34 cellular contexts compared by ENCODE assay signal in the genomic region with DNA sequence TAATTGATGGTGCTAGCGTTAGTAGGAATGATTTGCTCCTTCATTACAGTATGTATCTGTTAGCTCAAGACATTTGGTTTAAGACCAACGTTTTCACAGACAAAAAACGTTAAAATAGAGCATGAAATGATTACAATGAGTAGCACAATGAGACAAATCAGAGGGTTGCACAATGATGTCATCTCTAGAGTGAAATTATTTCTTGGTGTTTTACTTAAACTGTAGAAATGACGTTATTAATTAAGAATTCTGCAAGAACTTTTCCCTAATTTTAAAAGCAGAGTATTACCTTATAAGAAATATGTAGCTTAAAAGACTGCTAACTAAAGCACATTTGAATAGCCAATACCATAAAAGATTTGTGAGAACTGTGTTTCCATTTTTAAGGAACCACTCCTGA.
A peak's percentile ranks its signal among the peaks of the same experiment; 100 is the strongest.
DNase-seq lines count a peak whose midpoint lies in the region; ATAC-seq, FAIRE-seq and TF ChIP-seq lines count a peak whose summit lies in the region.
"Had no signal": no experiment of that assay in that cellular context is flagged by ENCODE, and none has a peak within 500 bp of the region (broad histone marks: within the 10 kb centered on the region; RNA-seq: fewer than 3 reads in every experiment).

No MANE protein-coding gene starts in this region.

- TF ChIP-seq RAD21 in HepG2 (CRISPR knock-in tag; IDR thresholded peaks at IDR 0.05) (no peak), A549 (conservative IDR thresholded peaks at IDR 0.05 in 1 of 2, IDR thresholded peaks at IDR 0.05 in 1 of 2) (no peak)

- no peaks in the 10 kb centered on the region for H3K79me2 ChIP-seq in HepG2 (ENCODE audit: insufficient read depth, low read length)

- POLR2A ChIA-PET in HepG2 (lab: Yijun Ruan, JAX): no interaction called here
- POLR2A ChIA-PET in A549 (lab: Yijun Ruan, JAX): no interaction called here
- POLR2A ChIA-PET in HEK293 (lab: Yijun Ruan, JAX): no interaction called here

- FAIRE-seq in HepG2 (lab: Jason Lieb, UNC): no peak
- peak; percentile 32 for FAIRE-seq in A549 (lab: Jason Lieb, UNC)
- peak; percentile 38 for FAIRE-seq in H54 (lab: Jason Lieb, UNC)
- no peak for FAIRE-seq in GM12892 (lab: Jason Lieb, UNC)
- FAIRE-seq: A204.1, D721Med had no signal

- intact Hi-C loops in HepG2 (cut with micrococcal nuclease; ENCODE audit: unreplicated experiment): no loop called here
- intact Hi-C loops in right lobe of liver (cut with DNase I): no loop called here

- no TSS peak for BruUV-seq in HepG2 (replicated peaks; lab: Mats Ljungman, UMichigan)

- WGBS in HepG2 (ENCODE audit: low lambda C conversion rate): 3% methylated on average over 4 of the region's 4 CpGs
- WGBS in right lobe of liver (ENCODE audit: insufficient coverage, low coverage, low lambda C conversion rate, missing lambda C conversion rate): 27% methylated on average over 4 of the region's 4 CpGs
- 0% methylated on average over 4 of the region's 4 CpGs for WGBS in A549 (ENCODE audit: missing lambda C conversion rate)

- H3K36me3 ChIP-seq in HepG2 (replicated peaks in 1 of 2; ENCODE audit: control insufficient read depth in 1 of 2, insufficient read depth in 2 of 2, low read length in 2 of 2) (no peaks in the 10 kb centered on the region), right lobe of liver (no peaks in the 10 kb centered on the region), HEK293 (ENCODE audit: control insufficient read depth in 2 of 2, insufficient read depth in 1 of 2, low read length in 2 of 2) (no peaks in the 10 kb centered on the region)
- H3K36me3 ChIP-seq: BE2C; BLaER1; BLaER1 treated with 17β-estradiol and CSF1 and Interleukin-3, amounts not matched to agents 10 nM and 100 nM had no signal

- H3K9ac ChIP-seq in HepG2 (ENCODE audit: insufficient read depth, low read depth, low read length): no peak overlapping the region
- H3K9ac ChIP-seq: BLaER1; BLaER1 treated with 17β-estradiol and CSF1 and Interleukin-3, amounts not matched to agents 10 nM and 100 nM had no signal

- TF ChIP-seq EP300 in HepG2 (IDR thresholded peaks at IDR 0.05; ENCODE audit: low read depth in 2 of 2, low read length in 2 of 2) (no peak), HepG2 (CRISPR knock-in tag; IDR thresholded peaks at IDR 0.05; ENCODE audit: borderline replicate concordance) (no peak), A549 (IDR thresholded peaks at IDR 0.05) (no peak)

- no peak for TF ChIP-seq CTCF in HepG2 (CRISPR knock-in tag; IDR thresholded peaks at IDR 0.05)
- no peak for TF ChIP-seq CTCF in right lobe of liver (IDR thresholded peaks at IDR 0.05)
- no peak for TF ChIP-seq CTCF in A549 (IDR thresholded peaks at IDR 0.05)
- no peak for TF ChIP-seq CTCF in HEK293 (tag by site-specific recombination; IDR thresholded peaks at IDR 0.05)

- H3K27me3 ChIP-seq in HepG2 (ENCODE audit: control insufficient read depth in 1 of 2, insufficient read depth in 2 of 2, low read length in 2 of 2) (no peaks in the 10 kb centered on the region), right lobe of liver (no peaks in the 10 kb centered on the region)
- H3K27me3 ChIP-seq: BE2C; BLaER1; BLaER1 treated with 17β-estradiol and CSF1 and Interleukin-3, amounts not matched to agents 10 nM and 100 nM had no signal

- no peak overlapping the region for H3K27ac ChIP-seq in HepG2 (ENCODE audit: extremely low read length, insufficient read depth, low read length)
- no peak overlapping the region for H3K27ac ChIP-seq in right lobe of liver
- no peak overlapping the region for H3K27ac ChIP-seq in A549
- H3K27ac ChIP-seq in HEK293 (ENCODE audit: extremely low read depth, low read depth, low read length): no peak overlapping the region
- H3K27ac ChIP-seq: 22Rv1; BLaER1; BLaER1 treated with 17β-estradiol and CSF1 and Interleukin-3, amounts not matched to agents 10 nM and 100 nM; C4-2B had no signal

- peaks cover 79% of the 10 kb centered on the region for H3K9me3 ChIP-seq in HepG2 (ENCODE audit: low read length)
- no peaks in the 10 kb centered on the region for H3K9me3 ChIP-seq in right lobe of liver
- H3K9me3 ChIP-seq in A549: no peaks in the 10 kb centered on the region
- no peaks in the 10 kb centered on the region for H3K9me3 ChIP-seq in HEK293 (ENCODE audit: control insufficient read depth, insufficient read depth, low read depth, low read length)
- H3K9me3 ChIP-seq: BE2C; BLaER1; BLaER1 treated with 17β-estradiol and CSF1 and Interleukin-3, amounts not matched to agents 10 nM and 100 nM had no signal

- no peak for TF ChIP-seq POLR2A in HepG2 (IDR thresholded peaks at IDR 0.05; ENCODE audit: insufficient read depth in 1 of 2, low read depth in 2 of 2, low read length in 2 of 2)
- no peak for TF ChIP-seq POLR2A in right lobe of liver (IDR thresholded peaks at IDR 0.05)
- TF ChIP-seq POLR2A in A549 (IDR thresholded peaks at IDR 0.05; ENCODE audit: low read length): no peak
- no peak for TF ChIP-seq POLR2A in H54 (IDR thresholded peaks at IDR 0.05; ENCODE audit: low read depth, low read length)
- TF ChIP-seq POLR2A in GM12892 (IDR thresholded peaks at IDR 0.05; ENCODE audit: low read depth, low read length): no peak

- no peak for ATAC-seq in HepG2
- no peak for ATAC-seq in right lobe of liver
- no peak for ATAC-seq in A549
- ATAC-seq: CD8-positive, alpha-beta T cell had no signal

- H2AFZ ChIP-seq in HepG2 (ENCODE audit: low read length): no peak overlapping the region

- H3K4me1 ChIP-seq in HepG2 (ENCODE audit: insufficient read depth, low read length) (no peaks in the 10 kb centered on the region), right lobe of liver (no peaks in the 10 kb centered on the region), A549 (no peaks in the 10 kb centered on the region), HEK293 (ENCODE audit: control insufficient read depth, insufficient read depth, low read length) (no peaks in the 10 kb centered on the region)
- H3K4me1 ChIP-seq: BE2C; BLaER1; BLaER1 treated with 17β-estradiol and CSF1 and Interleukin-3, amounts not matched to agents 10 nM and 100 nM; Caco-2 had no signal

- H3K4me2 ChIP-seq in HepG2 (ENCODE audit: low read depth, low read length): no peak overlapping the region
- H3K4me2 ChIP-seq in A549: no peak overlapping the region
- H3K4me2 ChIP-seq: BLaER1; BLaER1 treated with 17β-estradiol and CSF1 and Interleukin-3, amounts not matched to agents 10 nM and 100 nM had no signal

- H3K4me3 ChIP-seq in HepG2 (replicated peaks in 1 of 3; ENCODE audit: insufficient read depth in 1 of 3, low read depth in 2 of 3, low read length in 3 of 3) (no peak overlapping the region), right lobe of liver (no peak overlapping the region), A549 (no peak overlapping the region), HEK293 (ENCODE audit: low read depth, low read length) (no peak overlapping the region)
- H3K4me3 ChIP-seq: BLaER1; BLaER1 treated with 17β-estradiol and CSF1 and Interleukin-3, amounts not matched to agents 10 nM and 100 nM had no signal

- in situ Hi-C loops in HepG2 (cut with HindIII; ENCODE audit: extremely low pct_ligation_motif_present, low pct_unique_long_range_greater_than_20kb): no loop called here

- no peaks in the 10 kb centered on the region for H4K20me1 ChIP-seq in HepG2 (ENCODE audit: insufficient read depth, low read length)
- H4K20me1 ChIP-seq: BLaER1; BLaER1 treated with 17β-estradiol and CSF1 and Interleukin-3, amounts not matched to agents 10 nM and 100 nM had no signal

- CTCF ChIA-PET in HepG2 (lab: Yijun Ruan, JAX; ENCODE audit: low intra/inter-chr PET ratio, low total read pairs): no interaction called here
- CTCF ChIA-PET in A549 (lab: Yijun Ruan, JAX): no interaction called here
- CTCF ChIA-PET in HEK293 (lab: Yijun Ruan, JAX): interaction anchor here (0.9 kb wide), 1 partner anchor 29 kb away, joined by 3 read pairs; no protein-coding TSS in a partner anchor

- DNase-seq in HepG2 (ENCODE audit: low spot score) (no peak), right lobe of liver (no peak), A549 (ENCODE audit: low read depth in 1 of 2, low spot score in 1 of 2) (no peak), H54 (ENCODE audit: insufficient read length, low spot score) (no peak), GM12892 (ENCODE audit: insufficient read length) (no peak), Ammon's horn (ENCODE audit: low spot score) (no peak)
- DNase-seq in activated CD4-positive, alpha-beta T cell treated with anti-CD3 and anti-CD28 coated beads, Interleukin-2, amount 50 U/mL, for 48 hours: no peak
- DNase-seq: 8988T; ACHN; AML-193; BE2C; C1 segment of cervical spinal cord; Caco-2; Calu3; CD4-positive, alpha-beta memory T cell; CD4-positive, alpha-beta T cell; CD4-positive, CD25-positive, alpha-beta regulatory T cell; CD8-positive, alpha-beta memory T cell; CD8-positive, alpha-beta T cell; COR-L47; DMS 273 treated with DMSO at 0.1 percent for 48 hours; DMS153; DMS53; DMS79; DMS79 treated with DMSO at 0.1 percent for 48 hours; DND-41; EL had no signal

TF ChIP-seq in A549, 52 proteins besides CTCF, POLR2A, EP300 and RAD21 (continues in another document):
- no peak for TF ChIP-seq ESRRA (IDR thresholded peaks at IDR 0.05; ENCODE audit: borderline replicate concordance, low read length)
- no peak for TF ChIP-seq FOXS1 (CRISPR knock-in tag; IDR thresholded peaks at IDR 0.05)
- TF ChIP-seq JUN (IDR thresholded peaks at IDR 0.05): no peak
- TF ChIP-seq BHLHE40 (IDR thresholded peaks at IDR 0.05; ENCODE audit: low read depth, low read length): no peak
- no peak for TF ChIP-seq NFE2L2 (conservative IDR thresholded peaks at IDR 0.05; ENCODE audit: low read length)
- TF ChIP-seq HOXA7 (CRISPR knock-in tag; IDR thresholded peaks at IDR 0.05): no peak
- TF ChIP-seq CEBPB (IDR thresholded peaks at IDR 0.05): no peak
- no peak for TF ChIP-seq ZFP36 (IDR thresholded peaks at IDR 0.05; ENCODE audit: borderline replicate concordance, partially characterized antibody)
- TF ChIP-seq CHD4 (IDR thresholded peaks at IDR 0.05; ENCODE audit: borderline replicate concordance): no peak
- no peak for TF ChIP-seq PHF8 (IDR thresholded peaks at IDR 0.05; ENCODE audit: borderline replicate concordance, low read depth)
- TF ChIP-seq HEYL (CRISPR knock-in tag; IDR thresholded peaks at IDR 0.05): no peak

TF ChIP-seq in HEK293, 187 proteins besides CTCF, POLR2A, EP300 and RAD21:
- TF ChIP-seq KLF9 (tag by site-specific recombination; IDR thresholded peaks at IDR 0.05; ENCODE audit: low read depth) (no peak), ATF2 (tag by site-specific recombination; IDR thresholded peaks at IDR 0.05; ENCODE audit: low read depth) (peak; percentile 64; the same call in 1 of the 2 replicates)

Comparison
In these comparisons a context has a peak if more than half of its experiments do, and no peak if none do; other contexts are left out.
1. Of the 63 proteins assayed by ChIP-seq in both HepG2 and HEK293: peak only in HepG2: none; only in HEK293: ATF2; in both: none; in neither: 62.